In genomic region chr3:107660316-107660976, GRCh38 we compare ENCODE assay signal across 9 cellular contexts.
DNase-seq lines count a peak whose midpoint lies in the region; ATAC-seq and TF ChIP-seq lines count a peak whose summit lies in the region.
"Had no signal": no experiment of that assay in that cellular context is flagged by ENCODE, and none has a peak within 500 bp of the region (broad histone marks: within the 10 kb centered on the region; RNA-seq: fewer than 3 reads in every experiment).

No MANE protein-coding gene starts in this region.

- H3K27me3 Mint-ChIP-seq in activated naive CD8-positive, alpha-beta T cell treated with anti-CD3 and anti-CD28 coated beads for 36 hours: no peaks in the 10 kb centered on the region

- no peaks in the 10 kb centered on the region for H3K27me3 ChIP-seq in Panc1 (ENCODE audit: control insufficient read depth, insufficient read depth, low read length)

- H3K27ac Mint-ChIP-seq in activated naive CD8-positive, alpha-beta T cell treated with anti-CD3 and anti-CD28 coated beads for 36 hours: no peak overlapping the region

- peak; percentile 20 for TF ChIP-seq CTCF in GM20000 (IDR thresholded peaks at IDR 0.05; ENCODE audit: extremely low read depth, missing control alignments)
- TF ChIP-seq CTCF in Panc1 (IDR thresholded peaks at IDR 0.05): peak; percentile 70; the same call in 1 of the 2 replicates

- no peaks in the 10 kb centered on the region for H3K36me3 Mint-ChIP-seq in activated naive CD8-positive, alpha-beta T cell treated with anti-CD3 and anti-CD28 coated beads for 36 hours

- no peaks in the 10 kb centered on the region for H3K9me3 Mint-ChIP-seq in activated naive CD8-positive, alpha-beta T cell treated with anti-CD3 and anti-CD28 coated beads for 36 hours

- no peaks in the 10 kb centered on the region for H3K4me1 ChIP-seq in Panc1 (ENCODE audit: control insufficient read depth, insufficient read depth, low read length)

- peaks cover 17% of the 10 kb centered on the region for H3K4me1 Mint-ChIP-seq in activated naive CD8-positive, alpha-beta T cell treated with anti-CD3 and anti-CD28 coated beads for 36 hours

- H3K4me3 Mint-ChIP-seq in activated naive CD8-positive, alpha-beta T cell treated with anti-CD3 and anti-CD28 coated beads for 36 hours: no peak overlapping the region

- POLR2A ChIA-PET in Panc1 (lab: Charles Lee): interaction anchor here (0.6 kb wide), 2 partner anchors 10 to 109 kb away, joined by 3 read pairs; no protein-coding TSS in a partner anchor

- in situ Hi-C loops in Panc1 (cut with HindIII; ENCODE audit: low pct_unique_long_range_greater_than_20kb, low sequenced_read_pairs): no loop called here

- H3K9me3 ChIP-seq in Panc1 (ENCODE audit: control insufficient read depth, insufficient read depth, low read depth, low read length): no peaks in the 10 kb centered on the region

- H3K4me3 ChIP-seq in Panc1 (ENCODE audit: low read depth in 2 of 2, low read length in 2 of 2): no peak overlapping the region

- DNase-seq in AG08395 (ENCODE audit: low spot score) (peak; percentile 24), GM20000 (ENCODE audit: low spot score) (no peak), Panc1 (ENCODE audit: low read depth, low spot score) (no peak), fibroblast of gingiva (ENCODE audit: low read depth) (peak; percentile 85), smooth muscle cell of the brain vasculature (ENCODE audit: low read depth, low spot score) (peak; percentile 15), NCI-H1048 (lab: John Stamatoyannopoulos, UW) (no peak)
- DNase-seq in activated naive CD8-positive, alpha-beta T cell treated with anti-CD3 and anti-CD28 coated beads for 36 hours: no peak

- no peak for ATAC-seq in Panc1
- ATAC-seq in HG03460 (IDR thresholded peaks at IDR 0.05; ENCODE audit: unreplicated experiment): no peak

- H3K27ac ChIP-seq in Panc1 (ENCODE audit: low read length): no peak overlapping the region
- H3K27ac ChIP-seq: epithelial cell of prostate had no signal

- CTCF ChIA-PET in Panc1 (lab: Charles Lee): interaction anchor here (0.5 to 0.9 kb wide), 8 partner anchors 22 to 414 kb away, joined by 3 to 12 read pairs (median 4); no protein-coding TSS in a partner anchor

- intact Hi-C loops in Panc1 (cut with micrococcal nuclease; ENCODE audit: unreplicated experiment): loop anchor here (10.0 kb wide), 1 partner anchor 426 kb away; no protein-coding TSS in a partner anchor

- no peaks in the 10 kb centered on the region for H3K36me3 ChIP-seq in Panc1 (ENCODE audit: control insufficient read depth, insufficient read depth, low read length)

- BruUV-seq in Panc1 (replicated peaks; lab: Mats Ljungman, UMichigan): no TSS peak

Comparison
In these comparisons a context has a peak if more than half of its experiments do, and no peak if none do; other contexts are left out.
1. DNase-seq: peak in AG08395 (single experiment), fibroblast of gingiva (single experiment) and smooth muscle cell of the brain vasculature (single experiment); none in GM20000 (single experiment), Panc1 (single experiment), activated naive CD8-positive, alpha-beta T cell treated with anti-CD3 and anti-CD28 coated beads for 36 hours (single experiment) and NCI-H1048 (single experiment).